20 cellular contexts compared by ENCODE assay signal in genomic region chr3:105593315-105593714, GRCh38.
"Had no signal": no experiment of that assay in that cellular context is flagged by ENCODE, and none has a peak within 500 bp of the region (broad histone marks: within the 10 kb centered on the region; RNA-seq: fewer than 3 reads in every experiment).

No MANE protein-coding gene starts in this region.

- DNase-seq: effector CD4-positive, alpha-beta T cell; endodermal cell; foreskin melanocyte; head of caudate nucleus; hippocampal formation; left colon; left ventricle myocardium superior; mesenchymal stem cell; midbrain; nucleus accumbens; ovary; right cardiac atrium; stimulated activated CD4-positive, alpha-beta T cell treated with anti-CD3 and anti-CD28 coated beads, Interleukin-4, amount 100 ng/mL, for 1 hour; stimulated activated CD8-positive, alpha-beta memory T cell treated with anti-CD3 and anti-CD28 coated beads, Interleukin-4, amount 100 ng/mL, for 48 hours; stimulated activated naive CD8-positive, alpha-beta T cell treated with anti-CD3 and anti-CD28 coated beads, Interleukin-15, Interleukin-2, amounts not matched to agents 100 U/mL and 50 U/mL, for 24 hours; thyroid gland had no signal

- H2AFZ ChIP-seq: neural progenitor cell had no signal

- H3K27ac ChIP-seq: neural progenitor cell, ovary, suprapubic skin, thyroid gland had no signal

- H3K9ac ChIP-seq: neural progenitor cell had no signal

- H3K4me3 ChIP-seq: lung, neural progenitor cell, ovary, smooth muscle cell, suprapubic skin, thyroid gland had no signal

- H3K9me3 ChIP-seq: ovary, suprapubic skin, thyroid gland had no signal

- H3K27me3 ChIP-seq: neural progenitor cell, ovary, suprapubic skin, thyroid gland had no signal

- H3K36me3 ChIP-seq: neural progenitor cell, ovary, suprapubic skin, thyroid gland had no signal

- H3K4me1 ChIP-seq: neural progenitor cell, suprapubic skin, thyroid gland had no signal

- H3K4me2 ChIP-seq: neural progenitor cell, smooth muscle cell had no signal
